ENCODE assay signal across 8 cellular contexts in the genomic region with DNA sequence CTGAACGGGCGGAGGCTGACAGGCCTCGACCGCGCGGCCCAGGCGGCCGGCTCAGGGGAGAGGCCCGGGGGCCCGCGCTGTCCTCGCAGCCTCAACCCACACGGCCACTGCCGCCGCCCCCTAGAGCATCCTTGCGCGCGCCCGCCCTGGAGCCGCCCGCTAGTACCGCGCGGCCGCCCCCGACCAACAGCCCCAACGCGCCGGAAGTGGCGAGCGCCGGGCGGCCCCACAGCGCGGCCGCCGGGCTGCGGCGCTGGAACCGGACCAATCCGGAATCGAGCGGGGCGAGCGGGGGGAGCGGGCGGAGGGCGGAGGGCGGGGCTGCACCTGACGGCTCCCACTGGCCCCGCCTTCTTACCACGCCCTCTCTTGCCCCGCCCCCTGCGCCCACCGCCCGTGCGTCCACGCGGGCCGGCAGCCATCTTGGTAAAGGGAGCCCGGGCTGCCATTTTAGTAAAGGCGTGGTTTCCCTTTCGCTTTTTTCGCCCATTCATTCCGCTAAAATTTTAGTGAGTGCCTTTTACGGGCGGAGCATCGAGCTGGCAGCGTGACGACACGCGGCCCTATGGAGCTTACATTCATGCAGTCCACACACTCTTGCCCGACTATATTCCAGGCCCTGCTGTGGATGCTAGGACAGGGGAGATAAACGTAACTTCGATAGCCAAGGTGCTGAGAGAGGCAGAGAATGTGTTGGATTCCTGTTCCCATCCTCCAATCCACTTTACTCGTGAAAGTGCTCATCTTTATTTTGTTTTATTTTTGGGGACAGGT. TPM values are rescaled to one million over a fixed set of nuclear protein-coding genes. Genes with fewer than 3 reads are reported as not detected.
A peak's percentile ranks its signal among the peaks of the same experiment; 100 is the strongest.
DNase-seq lines count a peak whose midpoint lies in the region; ATAC-seq, FAIRE-seq and TF ChIP-seq lines count a peak whose summit lies in the region.

A gene with protein sequence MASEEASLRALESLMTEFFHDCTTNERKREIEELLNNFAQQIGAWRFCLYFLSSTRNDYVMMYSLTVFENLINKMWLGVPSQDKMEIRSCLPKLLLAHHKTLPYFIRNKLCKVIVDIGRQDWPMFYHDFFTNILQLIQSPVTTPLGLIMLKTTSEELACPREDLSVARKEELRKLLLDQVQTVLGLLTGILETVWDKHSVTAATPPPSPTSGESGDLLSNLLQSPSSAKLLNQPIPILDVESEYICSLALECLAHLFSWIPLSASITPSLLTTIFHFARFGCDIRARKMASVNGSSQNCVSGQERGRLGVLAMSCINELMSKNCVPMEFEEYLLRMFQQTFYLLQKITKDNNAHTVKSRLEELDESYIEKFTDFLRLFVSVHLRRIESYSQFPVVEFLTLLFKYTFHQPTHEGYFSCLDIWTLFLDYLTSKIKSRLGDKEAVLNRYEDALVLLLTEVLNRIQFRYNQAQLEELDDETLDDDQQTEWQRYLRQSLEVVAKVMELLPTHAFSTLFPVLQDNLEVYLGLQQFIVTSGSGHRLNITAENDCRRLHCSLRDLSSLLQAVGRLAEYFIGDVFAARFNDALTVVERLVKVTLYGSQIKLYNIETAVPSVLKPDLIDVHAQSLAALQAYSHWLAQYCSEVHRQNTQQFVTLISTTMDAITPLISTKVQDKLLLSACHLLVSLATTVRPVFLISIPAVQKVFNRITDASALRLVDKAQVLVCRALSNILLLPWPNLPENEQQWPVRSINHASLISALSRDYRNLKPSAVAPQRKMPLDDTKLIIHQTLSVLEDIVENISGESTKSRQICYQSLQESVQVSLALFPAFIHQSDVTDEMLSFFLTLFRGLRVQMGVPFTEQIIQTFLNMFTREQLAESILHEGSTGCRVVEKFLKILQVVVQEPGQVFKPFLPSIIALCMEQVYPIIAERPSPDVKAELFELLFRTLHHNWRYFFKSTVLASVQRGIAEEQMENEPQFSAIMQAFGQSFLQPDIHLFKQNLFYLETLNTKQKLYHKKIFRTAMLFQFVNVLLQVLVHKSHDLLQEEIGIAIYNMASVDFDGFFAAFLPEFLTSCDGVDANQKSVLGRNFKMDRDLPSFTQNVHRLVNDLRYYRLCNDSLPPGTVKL (minus strand): TSS at position 208 of the 774 bp plus-strand sequence. CDS start 597 bp downstream, outside the sequence.

- H3K4me1 ChIP-seq in right atrium auricular region: peaks cover 0 to 21% of the 10 kb centered on the region in 2 donors

- intact Hi-C loops in T-helper 2 cell treated with Interferon-gamma antibody and Interleukin-4, amounts not matched to agents 100 ng/mL and 5 ng/mL, for 36 hours (cut with micrococcal nuclease): loop anchor here (1.0 to 10.0 kb wide), 4 partner anchors 19 to 340 kb away; a partner anchor contains a TSS

- no peaks in the 10 kb centered on the region for H3K27me3 ChIP-seq in right atrium auricular region

- peak within 1 kb of the TSS; percentile 54 to 81 for H3K4me3 ChIP-seq in right atrium auricular region

- no peaks in the 10 kb centered on the region for H3K9me3 ChIP-seq in right atrium auricular region

- no peak for FAIRE-seq in urothelium cell line (lab: Jason Lieb, UNC)

- ATAC-seq in GM18498 (IDR thresholded peaks at IDR 0.05; ENCODE audit: unreplicated experiment) (peak; percentile 85), HG02943 (IDR thresholded peaks at IDR 0.05; ENCODE audit: low read depth, unreplicated experiment) (peak; percentile 76)

- H3K36me3 ChIP-seq in right atrium auricular region: peaks cover 4% of the 10 kb centered on the region

- peak within 1 kb of the TSS; percentile 75 to 88 for H3K27ac ChIP-seq in right atrium auricular region

- peak; percentile 93 to 96 for DNase-seq in NCI-H1930 (lab: John Stamatoyannopoulos, UW)
- peak; percentile 54 to 97 (median 92) for DNase-seq in anterior cingulate cortex (lab: John Stamatoyannopoulos, UW)
- peak; percentile 95 for DNase-seq in right atrium auricular region (ENCODE audit: low spot score)
- DNase-seq in pulmonary artery endothelial cell (ENCODE audit: low read depth, low spot score): peak; percentile 58
- DNase-seq in urothelium cell line (ENCODE audit: low spot score): peak; percentile 95

- no peak for TF ChIP-seq CTCF in right atrium auricular region (IDR thresholded peaks at IDR 0.05)

RNA-seq across cellular contexts. Expression of the gene that starts here (rescaled TPM):
- total RNA-seq in T-helper 2 cell treated with Interferon-gamma antibody and Interleukin-4, amounts not matched to agents 100 ng/mL and 5 ng/mL, for 36 hours: 206 and 214 TPM in 2 replicates
- total RNA-seq in right atrium auricular region (10 to 100 TPM; 17.9 to 29.8 TPM), pulmonary artery endothelial cell (76.8 and 106 TPM in 2 replicates)

Comparison
In these comparisons a context has a peak if more than half of its experiments do, and no peak if none do; other contexts are left out.
1. Peak in every context shown above with its lines: DNase-seq, ATAC-seq, H3K4me3 ChIP-seq and H3K27ac ChIP-seq.